ENCODE assay signal across 8 cellular contexts in genomic region chr3:184157206-184157605, GRCh38. TPM values are rescaled to one million over a fixed set of nuclear protein-coding genes. Genes with fewer than 3 reads are reported as not detected.
DNase-seq lines count a peak whose midpoint lies in the region; ATAC-seq and TF ChIP-seq lines count a peak whose summit lies in the region.

No MANE protein-coding gene starts in this region.

- H3K27me3 ChIP-seq in right atrium auricular region (no peaks in the 10 kb centered on the region), breast epithelium (no peaks in the 10 kb centered on the region), aorta (ENCODE audit: control insufficient read depth in 1 of 2, insufficient read depth in 2 of 2, low read length in 1 of 2) (no peaks in the 10 kb centered on the region)

- H3K27ac ChIP-seq in right atrium auricular region, result peak overlapping the region; percentile 88 to 89
- H3K27ac ChIP-seq in breast epithelium, result peak overlapping the region; percentile 88 to 97
- peak overlapping the region; percentile 86 for H3K27ac ChIP-seq in mesodermal cell (ENCODE audit: low read depth, low read length, severe bottlenecking)
- H3K27ac ChIP-seq in aorta (ENCODE audit: low read depth in 1 of 2, low read length in 2 of 2), result peak overlapping the region in 1 of 2 donors; percentile 62

- H3K4me3 ChIP-seq in right atrium auricular region, result peak overlapping the region; percentile 79 to 95
- peak overlapping the region; percentile 88 to 99 (median 91) for H3K4me3 ChIP-seq in breast epithelium
- H3K4me3 ChIP-seq in mesodermal cell (ENCODE audit: extremely low read depth, insufficient read depth, low read length, poor library complexity, severe bottlenecking), result peak overlapping the region; percentile 71
- peak overlapping the region; percentile 65 to 82 for H3K4me3 ChIP-seq in aorta (ENCODE audit: low read length in 2 of 2)

- H3K9me3 ChIP-seq in right atrium auricular region, result no peaks in the 10 kb centered on the region
- H3K9me3 ChIP-seq in breast epithelium, result no peaks in the 10 kb centered on the region
- no peaks in the 10 kb centered on the region for H3K9me3 ChIP-seq in mesodermal cell (ENCODE audit: control insufficient read depth, low read length)
- H3K9me3 ChIP-seq in aorta (ENCODE audit: control insufficient read depth, low read length), result no peaks in the 10 kb centered on the region

- DNase-seq in right atrium auricular region (ENCODE audit: low spot score) (no peak), left cardiac atrium (no peak), breast epithelium (ENCODE audit: low spot score in 2 of 2) (no peak), aorta (no peak), NCI-H2171 (lab: John Stamatoyannopoulos, UW) (no peak)

- H3K4me1 ChIP-seq in right atrium auricular region (peaks cover 0 to 71% of the 10 kb centered on the region in 2 donors), breast epithelium (peaks cover 0 to 13% of the 10 kb centered on the region in 2 donors), mesodermal cell (ENCODE audit: control insufficient read depth, insufficient read depth, low read length, poor library complexity, severe bottlenecking) (peaks cover 19% of the 10 kb centered on the region), aorta (ENCODE audit: control insufficient read depth in 1 of 2, insufficient read depth in 2 of 2, low read length in 2 of 2) (peaks cover 0 to 2% of the 10 kb centered on the region in 2 donors)

- TF ChIP-seq CTCF in right atrium auricular region (IDR thresholded peaks at IDR 0.05) (no peak), breast epithelium (IDR thresholded peaks at IDR 0.05) (no peak)

- no peaks in the 10 kb centered on the region for H3K36me3 ChIP-seq in right atrium auricular region
- H3K36me3 ChIP-seq in breast epithelium, result no peaks in the 10 kb centered on the region
- H3K36me3 ChIP-seq in mesodermal cell (ENCODE audit: control insufficient read depth, insufficient read depth, low read length), result peaks cover 34% of the 10 kb centered on the region
- no peaks in the 10 kb centered on the region for H3K36me3 ChIP-seq in aorta (ENCODE audit: control insufficient read depth in 1 of 2, insufficient read depth in 2 of 2, low read length in 1 of 2)

- ATAC-seq in left cardiac atrium (no peak), aorta (ENCODE audit: low FRiP score) (no peak), GM21528 (IDR thresholded peaks at IDR 0.05; ENCODE audit: low FRiP score, unreplicated experiment) (no peak), GM18505 (IDR thresholded peaks at IDR 0.05; ENCODE audit: unreplicated experiment) (no peak)

- TF ChIP-seq POLR2A in breast epithelium (IDR thresholded peaks at IDR 0.05) (no peak), GM18505 (IDR thresholded peaks at IDR 0.05; ENCODE audit: borderline replicate concordance, extremely low read depth, insufficient read depth, insufficient read length) (no peak)

- intact Hi-C loops in left cardiac atrium (cut with DNase I), result loop anchor here in 1 of 2 donors (10.0 kb wide), 1 partner anchor 88 kb away; the partner anchor contains the start of genes ALG3 and EEF1AKMT4
- intact Hi-C loops in breast epithelium (cut with DNase I; ENCODE audit: low total_unique reads), result no loop called here
- intact Hi-C loops in aorta (cut with DNase I), result loop anchor here in 1 of 2 donors (5.0 kb wide), 1 partner anchor 90 kb away; the partner anchor contains the start of genes ALG3 and EEF1AKMT4

RNA-seq across cellular contexts. Expression of gene DVL3, which starts 2.0 kb away (rescaled TPM):
- total RNA-seq in right atrium auricular region, result 10 to 100 TPM; 43.5 to 66.1 TPM
- 10 to 100 TPM; 42.6 to 66.2 TPM for total RNA-seq in left cardiac atrium
- total RNA-seq in breast epithelium, result 10 to 100 TPM; 35.7 to 40.2 (median 36.1) TPM
- polyA plus RNA-seq in mesodermal cell (2013, experiment 1 of 2), result 86.1 TPM
- 71.8 TPM for polyA plus RNA-seq in mesodermal cell (2013, experiment 2 of 2)
- total RNA-seq in aorta, result 10 to 100 TPM; 66.7 to 77.1 TPM
- polyA plus RNA-seq in aorta, result 10 to 100 TPM; 13.5 to 55.6 TPM

RNA-seq across cellular contexts. Expression of gene AP2M1, which starts 17.4 kb away (rescaled TPM):
- total RNA-seq in right atrium auricular region (100 to 1,000 TPM; 183 to 235 TPM), left cardiac atrium (100 to 1,000 TPM; 278 to 314 TPM), breast epithelium (100 to 1,000 TPM; 195 to 240 (median 204) TPM), aorta (100 to 1,000 TPM; 249 to 250 TPM)
- polyA plus RNA-seq in mesodermal cell (2013, experiment 1 of 2), result 612 TPM
- 553 TPM for polyA plus RNA-seq in mesodermal cell (2013, experiment 2 of 2)
- polyA plus RNA-seq in aorta, result 100 to 1,000 TPM; 234 to 237 TPM

RNA-seq across cellular contexts. Expression of gene EIF2B5, which starts 22.0 kb away (rescaled TPM):
- total RNA-seq in right atrium auricular region, result 10 to 100 TPM; 19.6 to 24.3 TPM
- total RNA-seq in left cardiac atrium, result 10 to 100 TPM; 29.1 to 30.5 TPM
- total RNA-seq in breast epithelium, result 10 to 100 TPM; 37.3 to 62.3 (median 50.1) TPM
- 39.7 TPM for polyA plus RNA-seq in mesodermal cell (2013, experiment 1 of 2)
- polyA plus RNA-seq in mesodermal cell (2013, experiment 2 of 2), result 34.4 TPM
- total RNA-seq in aorta, result 10 to 100 TPM; 32.2 to 32.9 TPM
- polyA plus RNA-seq in aorta, result 10 to 100 TPM; 24.3 to 53.1 TPM

RNA-seq across cellular contexts. Expression of gene ABCF3, which starts 28.8 kb away (rescaled TPM):
- total RNA-seq in right atrium auricular region (10 to 100 TPM; 42.8 to 47.9 TPM), left cardiac atrium (10 to 100 TPM; 54.4 to 78.2 TPM), breast epithelium (10 to 100 TPM; 59.4 to 77.4 (median 71.8) TPM), aorta (10 to 100 TPM; 44.1 to 57.1 TPM)
- polyA plus RNA-seq in mesodermal cell (2013, experiment 1 of 2), result 33.7 TPM
- polyA plus RNA-seq in mesodermal cell (2013, experiment 2 of 2), result 27.1 TPM
- 10 to 100 TPM; 30.1 to 75.6 TPM for polyA plus RNA-seq in aorta
